ENCODE assay signal across 25 cellular contexts in genomic region chr10:100647928-100648327, GRCh38.
DNase-seq lines count a peak whose midpoint lies in the region; FAIRE-seq and TF ChIP-seq lines count a peak whose summit lies in the region.
"Had no signal": no experiment of that assay in that cellular context is flagged by ENCODE, and none has a peak within 500 bp of the region (broad histone marks: within the 10 kb centered on the region; RNA-seq: fewer than 3 reads in every experiment).

No MANE protein-coding gene starts in this region.

- H3K9me3 ChIP-seq in Caco-2 (no peaks in the 10 kb centered on the region), HEK293 (ENCODE audit: control insufficient read depth, insufficient read depth, low read depth, low read length) (no peaks in the 10 kb centered on the region), small intestine (ENCODE audit: control insufficient read depth, low read depth) (no peaks in the 10 kb centered on the region)
- H3K9me3 ChIP-seq: BE2C, HAP-1, SJCRH30 had no signal

- H3K4me1 ChIP-seq in Caco-2, result no peaks in the 10 kb centered on the region
- H3K4me1 ChIP-seq in HEK293 (ENCODE audit: control insufficient read depth, insufficient read depth, low read length), result no peaks in the 10 kb centered on the region
- no peaks in the 10 kb centered on the region for H3K4me1 ChIP-seq in small intestine (ENCODE audit: control insufficient read depth in 2 of 2, insufficient read depth in 1 of 2, low read depth in 1 of 2, low read length in 1 of 2)
- H3K4me1 ChIP-seq: BE2C, HAP-1, SJCRH30 had no signal

- BruUV-seq in Caco-2 (replicated peaks; lab: Mats Ljungman, UMichigan), result no TSS peak

- POLR2A ChIA-PET in Caco-2 (lab: Charles Lee), result no interaction called here
- POLR2A ChIA-PET in HEK293 (lab: Yijun Ruan, JAX), result no interaction called here

- 40 to 73% (median 47%) methylated on average over 2 of the region's 2 CpGs for WGBS in small intestine, 3 donors

- no peak overlapping the region for H3K4me3 Mint-ChIP-seq in Caco-2 (ENCODE audit: unreplicated experiment)
- H3K4me3 Mint-ChIP-seq: CD14-positive monocyte; CD8-positive, alpha-beta memory T cell had no signal

- H3K4me3 ChIP-seq in Caco-2 (ENCODE audit: low read depth, low read length), result no peak overlapping the region
- H3K4me3 ChIP-seq in HEK293 (ENCODE audit: low read depth, low read length), result no peak overlapping the region
- H3K4me3 ChIP-seq in epithelial cell of esophagus (ENCODE audit: low read length), result no peak overlapping the region
- H3K4me3 ChIP-seq in small intestine (ENCODE audit: low read depth in 1 of 2, low read length in 2 of 2), result no peak overlapping the region
- H3K4me3 ChIP-seq: HAP-1, PC-9, SJCRH30 had no signal

- intact Hi-C loops in Caco-2 (cut with micrococcal nuclease; ENCODE audit: unreplicated experiment), result no loop called here

- peak in 1 of 2 experiments; percentile 42 for DNase-seq in Caco-2
- DNase-seq in epithelial cell of esophagus (ENCODE audit: low read depth), result peak; percentile 4
- DNase-seq in small intestine, result peak; percentile 6
- no peak for DNase-seq in AG08396 (ENCODE audit: low spot score)
- no peak for DNase-seq in islet precursor cell
- no peak for DNase-seq in NCI-H345 treated with DMSO at 0.1 percent for 48 hours (lab: John Stamatoyannopoulos, UW; ENCODE audit: unreplicated experiment)
- DNase-seq: BE2C; CD8-positive, alpha-beta memory T cell; DMS153; GOT3; Karpas-422; NCI-H1092 treated with DMSO at 0.1 percent for 48 hours; NCI-H1436; NCI-H187; NCI-H2081 treated with DMSO at 0.1 percent for 48 hours; NCI-H2171; NCI-H226; NCI-H524; NCI-H82; PC-9; SJCRH30 had no signal

- no peaks in the 10 kb centered on the region for H3K36me3 Mint-ChIP-seq in Caco-2 (ENCODE audit: insufficient read depth, unreplicated experiment)
- H3K36me3 Mint-ChIP-seq: CD14-positive monocyte; CD8-positive, alpha-beta memory T cell had no signal

- no peak for TF ChIP-seq CTCF in Caco-2 (IDR thresholded peaks at IDR 0.05; ENCODE audit: insufficient read depth in 1 of 2, low read depth in 1 of 2, low read length in 1 of 2, severe bottlenecking in 1 of 2, unreplicated experiment in 1 of 2)
- TF ChIP-seq CTCF in HEK293 (tag by site-specific recombination; IDR thresholded peaks at IDR 0.05), result no peak
- TF ChIP-seq CTCF in epithelial cell of esophagus (IDR thresholded peaks at IDR 0.05; ENCODE audit: insufficient read depth, low read depth, low read length, missing control alignments), result no peak

- H3K27me3 ChIP-seq in Caco-2 (replicated peaks; ENCODE audit: control insufficient read depth, insufficient read depth, low read length) (peaks cover 2% of the 10 kb centered on the region; the same call in 1 of the 2 replicates), small intestine (ENCODE audit: control insufficient read depth in 2 of 2, insufficient read depth in 2 of 2, low read length in 2 of 2) (peaks cover 0 to 32% of the 10 kb centered on the region in 2 donors)
- H3K27me3 ChIP-seq: BE2C had no signal

- H3K9me3 Mint-ChIP-seq in Caco-2 (ENCODE audit: unreplicated experiment), result no peaks in the 10 kb centered on the region

- CTCF ChIA-PET in Caco-2 (lab: Charles Lee), result no interaction called here
- CTCF ChIA-PET in HEK293 (lab: Yijun Ruan, JAX), result interaction anchor here (0.7 kb wide), 1 partner anchor 7 kb away, joined by 3 read pairs; no protein-coding TSS in a partner anchor

- peaks cover 6% of the 10 kb centered on the region for H3K27me3 Mint-ChIP-seq in Caco-2 (ENCODE audit: insufficient read depth, unreplicated experiment)

- H3K36me3 ChIP-seq in Caco-2 (ENCODE audit: control insufficient read depth, insufficient read depth, low read length) (no peaks in the 10 kb centered on the region), HEK293 (ENCODE audit: control insufficient read depth in 2 of 2, insufficient read depth in 1 of 2, low read length in 2 of 2) (no peaks in the 10 kb centered on the region), small intestine (ENCODE audit: control insufficient read depth in 2 of 2, insufficient read depth in 2 of 2, low read length in 2 of 2) (no peaks in the 10 kb centered on the region)
- H3K36me3 ChIP-seq: BE2C, HAP-1, SJCRH30 had no signal

- no peak overlapping the region for H3K27ac ChIP-seq in HEK293 (ENCODE audit: extremely low read depth, low read depth, low read length)
- H3K27ac ChIP-seq in small intestine (ENCODE audit: low read depth in 1 of 2, low read length in 1 of 2), result no peak overlapping the region
- H3K27ac ChIP-seq: HL-60, PC-9, SJCRH30 had no signal

- peak overlapping the region; percentile 56 for H3K27ac Mint-ChIP-seq in Caco-2 (ENCODE audit: unreplicated experiment)
- H3K27ac Mint-ChIP-seq: CD8-positive, alpha-beta memory T cell had no signal

- peaks cover 7% of the 10 kb centered on the region for H3K4me1 Mint-ChIP-seq in Caco-2 (ENCODE audit: low read depth, unreplicated experiment)
- H3K4me1 Mint-ChIP-seq: CD14-positive monocyte; CD8-positive, alpha-beta memory T cell had no signal

- FAIRE-seq in small intestine (lab: Jason Lieb, UNC), result no peak

TF ChIP-seq in HEK293, 187 proteins besides CTCF, POLR2A, EP300 and RAD21:
- no peak for TF ChIP-seq ZSCAN23 (tag by site-specific recombination; IDR thresholded peaks at IDR 0.05)
- TF ChIP-seq ZNF10 (tag by site-specific recombination; IDR thresholded peaks at IDR 0.05), result no peak
- 0 out of 2 replicates have a peak, but pooled peaks have one; percentile 18 for TF ChIP-seq ZNF133 (tag by site-specific recombination; IDR thresholded peaks at IDR 0.05)

Comparison
In these comparisons a context has a peak if more than half of its experiments do, and no peak if none do; other contexts are left out.
1. DNase-seq: peak in epithelial cell of esophagus (single experiment) and small intestine (single experiment); none in AG08396 (single experiment), islet precursor cell (single experiment) and NCI-H345 treated with DMSO at 0.1 percent for 48 hours (single experiment).